In the genomic region with DNA sequence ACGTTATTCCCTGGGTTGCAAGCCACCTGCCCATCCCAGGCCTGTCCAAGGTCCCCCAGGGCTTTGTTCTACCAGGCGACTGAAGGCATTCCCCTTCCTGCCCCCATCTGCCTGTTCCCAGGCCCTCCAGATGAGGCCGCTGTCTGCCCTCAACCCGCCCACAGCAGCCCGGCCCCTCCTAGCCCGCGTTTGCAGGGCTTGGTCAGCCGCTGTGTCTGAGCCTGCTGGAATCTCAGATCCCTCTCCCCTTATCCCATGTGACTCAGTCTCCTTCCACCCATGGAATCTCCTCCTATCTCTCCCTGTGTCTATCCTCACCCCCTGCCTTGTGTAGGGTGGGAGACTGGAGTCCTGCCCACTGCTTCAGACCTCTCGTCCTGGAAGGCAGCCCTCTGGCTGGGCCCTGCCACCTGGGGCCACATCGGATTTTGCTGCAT, we compare ENCODE assay signal across 8 cellular contexts.
DNase-seq lines count a peak whose midpoint lies in the region; ATAC-seq and TF ChIP-seq lines count a peak whose summit lies in the region.

No MANE protein-coding gene starts in this region.

- H3K4me1 Mint-ChIP-seq in HFFc6 (ENCODE audit: low read depth) = peaks cover 6% of the 10 kb centered on the region

- no peak for ATAC-seq in HG02798 (IDR thresholded peaks at IDR 0.05; ENCODE audit: poor library complexity, unreplicated experiment)
- no peak for ATAC-seq in HG02981 (IDR thresholded peaks at IDR 0.05; ENCODE audit: unreplicated experiment)

- H3K27ac Mint-ChIP-seq in HFFc6 = no peak overlapping the region

- H3K9me3 Mint-ChIP-seq in HFFc6 = no peaks in the 10 kb centered on the region

- no CpG with 5 or more reads among the region's 10 CpGs for WGBS in iPS DF 6.9 (ENCODE audit: insufficient coverage, insufficient read length)

- H3K36me3 Mint-ChIP-seq in HFFc6 (ENCODE audit: low read depth) = no peaks in the 10 kb centered on the region

- no peaks in the 10 kb centered on the region for H3K9me3 ChIP-seq in iPS DF 6.9 (ENCODE audit: control insufficient read depth, insufficient read depth, low read length)

- H3K36me3 ChIP-seq in iPS DF 6.9 (ENCODE audit: control insufficient read depth, insufficient read depth, low read length) = no peaks in the 10 kb centered on the region

- no peak overlapping the region for H3K27ac ChIP-seq in iPS DF 6.9 (ENCODE audit: low read length)

- H3K4me3 Mint-ChIP-seq in HFFc6 = no peak overlapping the region

- H3K27me3 ChIP-seq in iPS DF 6.9 (ENCODE audit: control insufficient read depth, insufficient read depth, low read length) = no peaks in the 10 kb centered on the region

- peak; percentile 20 for DNase-seq in AG08395 (ENCODE audit: low spot score)
- DNase-seq in HFFc6 = no peak
- peak; percentile 53 for DNase-seq in T follicular helper cell (ENCODE audit: low read depth)
- DNase-seq in activated naive CD8-positive, alpha-beta T cell treated with anti-CD3 and anti-CD28 coated beads, Interleukin-2, amount 50 U/mL, for 16 hours (ENCODE audit: low read depth, low spot score) = peak; percentile 26
- DNase-seq in iPS DF 6.9 (ENCODE audit: low read depth, low spot score) = peak; percentile 70
- DNase-seq in stimulated activated CD4-positive, alpha-beta T cell treated with anti-CD3 and anti-CD28 coated beads, Interleukin-4, amount 100 ng/mL, for 24 hours = peak; percentile 67

- no peak overlapping the region for H3K4me3 ChIP-seq in iPS DF 6.9 (ENCODE audit: low read length)

- H3K4me1 ChIP-seq in iPS DF 6.9 (ENCODE audit: control insufficient read depth, insufficient read depth, low read length) = peaks cover 3% of the 10 kb centered on the region

- peak; percentile 30; the same call in 1 of the 2 replicates for TF ChIP-seq CTCF in HFFc6 (IDR thresholded peaks at IDR 0.05)

- H3K27me3 Mint-ChIP-seq in HFFc6 (ENCODE audit: insufficient read depth) = peaks cover 33% of the 10 kb centered on the region
